ENCODE assay signal across 1 cellular context in genomic region chr4:94207469-94208224, GRCh38.
TF ChIP-seq lines count a peak whose summit lies in the region.

Gene SMARCAD1, plus strand, starts transcription at chr4:94207865. Its CDS starts 530 bp downstream, at chr4:94208395.

TF ChIP-seq in K562, 482 proteins besides CTCF, POLR2A, EP300 and RAD21 (continued from another document and continues in another):
- 0 out of 2 replicates have a peak, but pooled peaks have one; percentile 6 for TF ChIP-seq TAL1 (IDR thresholded peaks at IDR 0.05)
- TF ChIP-seq MITF (IDR thresholded peaks at IDR 0.05) = no peak
- TF ChIP-seq MLX (CRISPR knock-in tag; conservative IDR thresholded peaks at IDR 0.05) = no peak
- no peak for TF ChIP-seq MYNN (IDR thresholded peaks at IDR 0.05)
- TF ChIP-seq MYNN (CRISPR knock-in tag; IDR thresholded peaks at IDR 0.05) = no peak
- no peak for TF ChIP-seq GTF3C2 (IDR thresholded peaks at IDR 0.05; ENCODE audit: borderline replicate concordance, extremely low read depth, insufficient read length)
- no peak for TF ChIP-seq STAT5B (CRISPR knock-in tag; IDR thresholded peaks at IDR 0.05)
- no peak for TF ChIP-seq MBD1 (CRISPR knock-in tag; IDR thresholded peaks at IDR 0.05)
- TF ChIP-seq ZNF551 (CRISPR knock-in tag; IDR thresholded peaks at IDR 0.05) = no peak
- TF ChIP-seq POLR2H (tag; IDR thresholded peaks at IDR 0.05; ENCODE audit: low read depth) = peak; percentile 80
- no peak for TF ChIP-seq CHCHD3 (CRISPR knock-in tag; IDR thresholded peaks at IDR 0.05)
- no peak for TF ChIP-seq ZNF707 (CRISPR knock-in tag; conservative IDR thresholded peaks at IDR 0.05)
- peak; percentile 79 for TF ChIP-seq ETV5 (CRISPR knock-in tag; IDR thresholded peaks at IDR 0.05; ENCODE audit: low read depth)
- TF ChIP-seq FOXO4 (CRISPR knock-in tag; IDR thresholded peaks at IDR 0.05) = no peak
- TF ChIP-seq SMARCC2 (IDR thresholded peaks at IDR 0.05; ENCODE audit: low read depth) = no peak; the same call in 1 of the 2 replicates
- no peak for TF ChIP-seq ZNF311 (CRISPR knock-in tag; IDR thresholded peaks at IDR 0.05)
- TF ChIP-seq ZNF518B (CRISPR knock-in tag; IDR thresholded peaks at IDR 0.05) = no peak
- no peak for TF ChIP-seq TCF7L2 (IDR thresholded peaks at IDR 0.05; ENCODE audit: low read depth, low read length)
- no peak for TF ChIP-seq PYGO2 (tag; IDR thresholded peaks at IDR 0.05)
- TF ChIP-seq SRF (CRISPR knock-in tag; IDR thresholded peaks at IDR 0.05) = no peak
- TF ChIP-seq ZBTB5 (IDR thresholded peaks at IDR 0.05) = no peak
- peak; percentile 58 to 97; a peak in 3 of 4 replicates for TF ChIP-seq HDAC1 (IDR thresholded peaks at IDR 0.05)
- no peak for TF ChIP-seq ZFP1 (CRISPR knock-in tag; IDR thresholded peaks at IDR 0.05)
- no peak for TF ChIP-seq PTRF (tag; IDR thresholded peaks at IDR 0.05)
- no peak for TF ChIP-seq ZBED1 (IDR thresholded peaks at IDR 0.05)
- peak; percentile 68; the same call in 1 of the 2 replicates for TF ChIP-seq CBX1 (IDR thresholded peaks at IDR 0.05; ENCODE audit: low read depth)
- peak; percentile 44; the same call in 1 of the 2 replicates for TF ChIP-seq ZBTB33 (CRISPR knock-in tag; IDR thresholded peaks at IDR 0.05)
- TF ChIP-seq NR2C2 (CRISPR knock-in tag; IDR thresholded peaks at IDR 0.05) = 0 out of 2 replicates have a peak, but pooled peaks have one; percentile 55
- TF ChIP-seq NR2C2 (tag; IDR thresholded peaks at IDR 0.05) = peak; percentile 94
- no peak for TF ChIP-seq ZNF785 (CRISPR knock-in tag; IDR thresholded peaks at IDR 0.05)
- 0 out of 2 replicates have a peak, but pooled peaks have one; percentile 36 for TF ChIP-seq FOXM1 (IDR thresholded peaks at IDR 0.05; ENCODE audit: low read depth)
- 0 out of 2 replicates have a peak, but pooled peaks have one; percentile 59 for TF ChIP-seq FOXM1 (CRISPR knock-in tag; IDR thresholded peaks at IDR 0.05; ENCODE audit: low read depth)
- TF ChIP-seq SRSF1 (IDR thresholded peaks at IDR 0.05; ENCODE audit: low read depth, low read length) = no peak
- peak; percentile 82 for TF ChIP-seq BACH1 (tag; IDR thresholded peaks at IDR 0.05)
- TF ChIP-seq ZFP91 (CRISPR knock-in tag; IDR thresholded peaks at IDR 0.05) = no peak
- TF ChIP-seq EWSR1 (IDR thresholded peaks at IDR 0.05; ENCODE audit: borderline replicate concordance, low read depth, partially characterized antibody) = no peak
- TF ChIP-seq ERF (CRISPR knock-in tag; IDR thresholded peaks at IDR 0.05) = no peak
- TF ChIP-seq ZNF644 (tag; IDR thresholded peaks at IDR 0.05; ENCODE audit: low read depth) = no peak
- 0 out of 2 replicates have a peak, but pooled peaks have one; percentile 70 for TF ChIP-seq PHB (CRISPR knock-in tag; IDR thresholded peaks at IDR 0.05)
- TF ChIP-seq ZNF586 (CRISPR knock-in tag; conservative IDR thresholded peaks at IDR 0.05) = no peak
- peak; percentile 15; the same call in 1 of the 2 replicates for TF ChIP-seq ZNF316 (IDR thresholded peaks at IDR 0.05)
